In genomic region chr4:36394352-36394903, GRCh38 we compare ENCODE assay signal across 12 cellular contexts.
A peak's percentile ranks its signal among the peaks of the same experiment; 100 is the strongest.
DNase-seq lines count a peak whose midpoint lies in the region; ATAC-seq and TF ChIP-seq lines count a peak whose summit lies in the region.
"Had no signal": no experiment of that assay in that cellular context is flagged by ENCODE, and none has a peak within 500 bp of the region (broad histone marks: within the 10 kb centered on the region; RNA-seq: fewer than 3 reads in every experiment).

No MANE protein-coding gene starts in this region.

- H3K4me3 ChIP-seq in LNCaP clone FGC (ENCODE audit: low read depth, low read length), result no peak overlapping the region
- H3K4me3 ChIP-seq: uterus had no signal

- no peak for TF ChIP-seq CTCF in LNCaP clone FGC (IDR thresholded peaks at IDR 0.05; ENCODE audit: control insufficient read depth, extremely low read depth, insufficient read depth)

- ATAC-seq in GM19035 (IDR thresholded peaks at IDR 0.05; ENCODE audit: unreplicated experiment), result peak; percentile 65
- no peak for ATAC-seq in GM21619 (IDR thresholded peaks at IDR 0.05; ENCODE audit: unreplicated experiment)
- no peak for ATAC-seq in sciatic nerve

- DNase-seq in LNCaP clone FGC (ENCODE audit: low read depth) (peak; percentile 50), OCI-M2 (lab: John Stamatoyannopoulos, UW; ENCODE audit: unreplicated experiment) (no peak), sciatic nerve (ENCODE audit: low spot score) (no peak), middle frontal gyrus (ENCODE audit: extremely low spot score, low spot score) (no peak)
- DNase-seq in activated effector memory CD4-positive, alpha-beta T cell treated with Interleukin-2 at 50 U/mL for 16 hours, result peak; percentile 6
- peak; percentile 44 for DNase-seq in stimulated activated CD4-positive, alpha-beta T cell treated with anti-CD3 and anti-CD28 coated beads, Interleukin-15, amount 100 ng/mL, for 24 hours
- DNase-seq: midbrain, NCI-H2171, Right ventricle myocardium superior, uterus had no signal

- intact Hi-C loops in sciatic nerve (cut with DNase I), result no loop called here

Comparison
In these comparisons a context has a peak if more than half of its experiments do, and no peak if none do; other contexts are left out.
1. DNase-seq: peak in LNCaP clone FGC (single experiment), activated effector memory CD4-positive, alpha-beta T cell treated with Interleukin-2 at 50 U/mL for 16 hours (single experiment) and stimulated activated CD4-positive, alpha-beta T cell treated with anti-CD3 and anti-CD28 coated beads, Interleukin-15, amount 100 ng/mL, for 24 hours (single experiment); none in OCI-M2 (single experiment), sciatic nerve (single experiment) and middle frontal gyrus (single experiment).